In the genomic region with DNA sequence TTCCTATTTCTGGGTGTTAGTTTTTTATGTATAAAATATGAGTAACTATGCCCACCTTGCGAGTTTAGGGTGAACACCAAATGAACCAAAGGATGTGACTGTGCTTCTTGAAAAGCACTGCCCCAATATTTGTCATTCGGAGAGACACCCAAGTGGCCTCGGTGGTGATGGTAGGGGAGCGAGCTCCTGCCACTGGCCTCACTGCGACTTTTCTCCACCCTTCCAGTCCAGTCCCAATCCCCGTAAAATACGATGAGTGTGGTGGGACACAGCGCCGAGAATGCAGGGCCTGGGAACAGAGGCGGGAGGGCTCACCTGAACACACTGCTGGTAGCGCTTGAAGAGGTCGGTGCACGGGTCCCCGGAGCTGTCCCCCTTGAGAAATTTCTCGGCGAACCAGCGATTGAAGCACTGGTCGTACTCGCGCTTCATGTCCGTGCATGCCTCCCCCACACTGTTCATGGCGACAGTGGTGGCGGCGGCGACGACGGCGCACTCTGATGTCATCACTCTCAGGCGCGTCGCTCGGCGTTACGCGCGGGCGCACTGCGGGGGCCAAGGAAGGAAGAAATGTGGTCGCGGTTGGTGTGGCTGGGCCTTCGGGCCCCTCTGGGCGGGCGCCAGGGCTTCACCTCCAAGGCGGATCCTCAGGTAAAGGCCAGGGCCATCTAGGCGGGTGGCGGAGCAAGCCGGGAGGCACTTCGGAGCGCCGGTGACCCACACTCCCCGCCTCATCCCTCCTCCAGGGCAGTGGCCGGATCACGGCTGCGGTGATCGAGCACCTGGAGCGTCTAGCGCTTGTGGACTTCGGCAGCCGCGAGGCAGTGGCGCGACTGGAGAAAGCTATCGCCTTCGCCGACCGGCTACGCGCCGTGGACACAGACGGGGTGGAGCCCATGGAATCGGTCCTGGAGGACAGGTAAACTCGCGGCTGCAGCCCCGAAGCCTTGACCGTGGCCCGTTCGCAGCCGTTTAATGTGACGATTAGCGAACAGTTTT, we compare ENCODE assay signal across 1 cellular context.
TF ChIP-seq lines count a peak whose summit lies in the region.

A gene with protein sequence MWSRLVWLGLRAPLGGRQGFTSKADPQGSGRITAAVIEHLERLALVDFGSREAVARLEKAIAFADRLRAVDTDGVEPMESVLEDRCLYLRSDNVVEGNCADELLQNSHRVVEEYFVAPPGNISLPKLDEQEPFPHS (plus strand): TSS at position 534 of the 999 bp plus-strand sequence. CDS start 37 bp downstream, at position 571.
A gene (minus strand): TSS at position 474 of the 999 bp plus-strand sequence. CDS start 12 bp downstream, at position 462.

TF ChIP-seq in HepG2, 621 proteins besides CTCF, POLR2A, EP300 and RAD21 (continued from another document and continues in another):
- TF ChIP-seq YY1 (IDR thresholded peaks at IDR 0.05; ENCODE audit: insufficient read depth, insufficient replicate concordance, low read depth, low read length) (peak; percentile 92), PHF21A (CRISPR knock-in tag; IDR thresholded peaks at IDR 0.05) (peak; percentile 64), CEBPB (IDR thresholded peaks at IDR 0.05; ENCODE audit: borderline replicate concordance, low read depth, low read length) (peak; percentile 13; the same call in 1 of the 2 replicates), MBNL3 (CRISPR knock-in tag; conservative IDR thresholded peaks at IDR 0.05) (no peak), POGZ (CRISPR knock-in tag; IDR thresholded peaks at IDR 0.05) (peak; percentile 94), SP140L (CRISPR knock-in tag; IDR thresholded peaks at IDR 0.05; ENCODE audit: borderline replicate concordance) (no peak), SIX4 (CRISPR knock-in tag; IDR thresholded peaks at IDR 0.05) (peak; percentile 28; the same call in 1 of the 2 replicates), MYNN (CRISPR knock-in tag; IDR thresholded peaks at IDR 0.05; ENCODE audit: low read depth) (no peak), RARA (CRISPR knock-in tag; IDR thresholded peaks at IDR 0.05) (peak; percentile 56), ESRRA (CRISPR knock-in tag; IDR thresholded peaks at IDR 0.05; ENCODE audit: low read depth) (peak; percentile 76), NFYB (CRISPR knock-in tag; IDR thresholded peaks at IDR 0.05) (peak; percentile 26; the same call in 1 of the 2 replicates), U2AF2 (IDR thresholded peaks at IDR 0.05; ENCODE audit: low read depth, low read length) (no peak), DPF2 (CRISPR knock-in tag; IDR thresholded peaks at IDR 0.05; ENCODE audit: borderline replicate concordance, low read depth) (0 out of 2 replicates have a peak, but pooled peaks have one; percentile 14), JUND (CRISPR knock-in tag; IDR thresholded peaks at IDR 0.05) (peak; percentile 16; the same call in 1 of the 2 replicates), CBFB (CRISPR knock-in tag; IDR thresholded peaks at IDR 0.05) (peak; percentile 94), ZNF501 (CRISPR knock-in tag; IDR thresholded peaks at IDR 0.05) (peak; percentile 81), ZNF788 (CRISPR knock-in tag; IDR thresholded peaks at IDR 0.05; ENCODE audit: borderline replicate concordance) (peak; percentile 95; the same call in 1 of the 2 replicates), CC2D1A (CRISPR knock-in tag; IDR thresholded peaks at IDR 0.05) (no peak), MBD4 (IDR thresholded peaks at IDR 0.05; ENCODE audit: borderline replicate concordance, low read length) (no peak), ZMAT3 (CRISPR knock-in tag; conservative IDR thresholded peaks at IDR 0.05) (no peak; the same call in 1 of the 2 replicates), AGO2 (optimal IDR thresholded peaks at IDR 0.05; ENCODE audit: low read depth, low read length) (peak; percentile 90), IKZF1 (IDR thresholded peaks at IDR 0.05) (no peak), ZNF350 (CRISPR knock-in tag; IDR thresholded peaks at IDR 0.05; ENCODE audit: borderline replicate concordance, low read depth) (peak; percentile 97), ZNF30 (CRISPR knock-in tag; IDR thresholded peaks at IDR 0.05) (no peak), ZNF451 (CRISPR knock-in tag; IDR thresholded peaks at IDR 0.05) (peak; percentile 65; the same call in 1 of the 2 replicates), ZNF264 (CRISPR knock-in tag; IDR thresholded peaks at IDR 0.05) (0 out of 2 replicates have a peak, but pooled peaks have one; percentile 49), ZNF644 (CRISPR knock-in tag; IDR thresholded peaks at IDR 0.05; ENCODE audit: low read depth) (no peak), ZNF282 (IDR thresholded peaks at IDR 0.05; ENCODE audit: partially characterized antibody) (no peak), ARHGAP35 (CRISPR knock-in tag; IDR thresholded peaks at IDR 0.05; ENCODE audit: borderline replicate concordance) (peak; percentile 58; the same call in 1 of the 2 replicates), NR2C2 (CRISPR knock-in tag; IDR thresholded peaks at IDR 0.05; ENCODE audit: borderline replicate concordance) (peak; percentile 84), HMG20A (CRISPR knock-in tag; IDR thresholded peaks at IDR 0.05; ENCODE audit: borderline replicate concordance) (peak; percentile 39; the same call in 1 of the 2 replicates), ZBTB1 (CRISPR knock-in tag; IDR thresholded peaks at IDR 0.05; ENCODE audit: borderline replicate concordance) (no peak), ZIK1 (CRISPR knock-in tag; IDR thresholded peaks at IDR 0.05; ENCODE audit: borderline replicate concordance, low read depth) (peak; percentile 94)
- TF ChIP-seq, protein P1, sequence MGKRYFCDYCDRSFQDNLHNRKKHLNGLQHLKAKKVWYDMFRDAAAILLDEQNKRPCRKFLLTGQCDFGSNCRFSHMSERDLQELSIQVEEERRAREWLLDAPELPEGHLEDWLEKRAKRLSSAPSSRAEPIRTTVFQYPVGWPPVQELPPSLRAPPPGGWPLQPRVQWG (CRISPR knock-in tag; IDR thresholded peaks at IDR 0.05; ENCODE audit: borderline replicate concordance, low read depth) = no peak
- TF ChIP-seq, protein P2, sequence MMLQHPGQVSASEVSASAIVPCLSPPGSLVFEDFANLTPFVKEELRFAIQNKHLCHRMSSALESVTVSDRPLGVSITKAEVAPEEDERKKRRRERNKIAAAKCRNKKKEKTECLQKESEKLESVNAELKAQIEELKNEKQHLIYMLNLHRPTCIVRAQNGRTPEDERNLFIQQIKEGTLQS (CRISPR knock-in tag; IDR thresholded peaks at IDR 0.05) = peak; percentile 81
- TF ChIP-seq, protein P3, sequence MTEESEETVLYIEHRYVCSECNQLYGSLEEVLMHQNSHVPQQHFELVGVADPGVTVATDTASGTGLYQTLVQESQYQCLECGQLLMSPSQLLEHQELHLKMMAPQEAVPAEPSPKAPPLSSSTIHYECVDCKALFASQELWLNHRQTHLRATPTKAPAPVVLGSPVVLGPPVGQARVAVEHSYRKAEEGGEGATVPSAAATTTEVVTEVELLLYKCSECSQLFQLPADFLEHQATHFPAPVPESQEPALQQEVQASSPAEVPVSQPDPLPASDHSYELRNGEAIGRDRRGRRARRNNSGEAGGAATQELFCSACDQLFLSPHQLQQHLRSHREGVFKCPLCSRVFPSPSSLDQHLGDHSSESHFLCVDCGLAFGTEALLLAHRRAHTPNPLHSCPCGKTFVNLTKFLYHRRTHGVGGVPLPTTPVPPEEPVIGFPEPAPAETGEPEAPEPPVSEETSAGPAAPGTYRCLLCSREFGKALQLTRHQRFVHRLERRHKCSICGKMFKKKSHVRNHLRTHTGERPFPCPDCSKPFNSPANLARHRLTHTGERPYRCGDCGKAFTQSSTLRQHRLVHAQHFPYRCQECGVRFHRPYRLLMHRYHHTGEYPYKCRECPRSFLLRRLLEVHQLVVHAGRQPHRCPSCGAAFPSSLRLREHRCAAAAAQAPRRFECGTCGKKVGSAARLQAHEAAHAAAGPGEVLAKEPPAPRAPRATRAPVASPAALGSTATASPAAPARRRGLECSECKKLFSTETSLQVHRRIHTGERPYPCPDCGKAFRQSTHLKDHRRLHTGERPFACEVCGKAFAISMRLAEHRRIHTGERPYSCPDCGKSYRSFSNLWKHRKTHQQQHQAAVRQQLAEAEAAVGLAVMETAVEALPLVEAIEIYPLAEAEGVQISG (CRISPR knock-in tag; IDR thresholded peaks at IDR 0.05) = peak; percentile 95
- TF ChIP-seq, protein P4, sequence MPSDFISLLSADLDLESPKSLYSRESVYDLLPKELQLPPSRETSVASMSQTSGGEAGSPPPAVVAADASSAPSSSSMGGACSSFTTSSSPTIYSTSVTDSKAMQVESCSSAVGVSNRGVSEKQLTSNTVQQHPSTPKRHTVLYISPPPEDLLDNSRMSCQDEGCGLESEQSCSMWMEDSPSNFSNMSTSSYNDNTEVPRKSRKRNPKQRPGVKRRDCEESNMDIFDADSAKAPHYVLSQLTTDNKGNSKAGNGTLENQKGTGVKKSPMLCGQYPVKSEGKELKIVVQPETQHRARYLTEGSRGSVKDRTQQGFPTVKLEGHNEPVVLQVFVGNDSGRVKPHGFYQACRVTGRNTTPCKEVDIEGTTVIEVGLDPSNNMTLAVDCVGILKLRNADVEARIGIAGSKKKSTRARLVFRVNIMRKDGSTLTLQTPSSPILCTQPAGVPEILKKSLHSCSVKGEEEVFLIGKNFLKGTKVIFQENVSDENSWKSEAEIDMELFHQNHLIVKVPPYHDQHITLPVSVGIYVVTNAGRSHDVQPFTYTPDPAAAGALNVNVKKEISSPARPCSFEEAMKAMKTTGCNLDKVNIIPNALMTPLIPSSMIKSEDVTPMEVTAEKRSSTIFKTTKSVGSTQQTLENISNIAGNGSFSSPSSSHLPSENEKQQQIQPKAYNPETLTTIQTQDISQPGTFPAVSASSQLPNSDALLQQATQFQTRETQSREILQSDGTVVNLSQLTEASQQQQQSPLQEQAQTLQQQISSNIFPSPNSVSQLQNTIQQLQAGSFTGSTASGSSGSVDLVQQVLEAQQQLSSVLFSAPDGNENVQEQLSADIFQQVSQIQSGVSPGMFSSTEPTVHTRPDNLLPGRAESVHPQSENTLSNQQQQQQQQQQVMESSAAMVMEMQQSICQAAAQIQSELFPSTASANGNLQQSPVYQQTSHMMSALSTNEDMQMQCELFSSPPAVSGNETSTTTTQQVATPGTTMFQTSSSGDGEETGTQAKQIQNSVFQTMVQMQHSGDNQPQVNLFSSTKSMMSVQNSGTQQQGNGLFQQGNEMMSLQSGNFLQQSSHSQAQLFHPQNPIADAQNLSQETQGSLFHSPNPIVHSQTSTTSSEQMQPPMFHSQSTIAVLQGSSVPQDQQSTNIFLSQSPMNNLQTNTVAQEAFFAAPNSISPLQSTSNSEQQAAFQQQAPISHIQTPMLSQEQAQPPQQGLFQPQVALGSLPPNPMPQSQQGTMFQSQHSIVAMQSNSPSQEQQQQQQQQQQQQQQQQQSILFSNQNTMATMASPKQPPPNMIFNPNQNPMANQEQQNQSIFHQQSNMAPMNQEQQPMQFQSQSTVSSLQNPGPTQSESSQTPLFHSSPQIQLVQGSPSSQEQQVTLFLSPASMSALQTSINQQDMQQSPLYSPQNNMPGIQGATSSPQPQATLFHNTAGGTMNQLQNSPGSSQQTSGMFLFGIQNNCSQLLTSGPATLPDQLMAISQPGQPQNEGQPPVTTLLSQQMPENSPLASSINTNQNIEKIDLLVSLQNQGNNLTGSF (CRISPR knock-in tag; IDR thresholded peaks at IDR 0.05) = no peak; the same call in 1 of the 2 replicates
- TF ChIP-seq, protein P5, sequence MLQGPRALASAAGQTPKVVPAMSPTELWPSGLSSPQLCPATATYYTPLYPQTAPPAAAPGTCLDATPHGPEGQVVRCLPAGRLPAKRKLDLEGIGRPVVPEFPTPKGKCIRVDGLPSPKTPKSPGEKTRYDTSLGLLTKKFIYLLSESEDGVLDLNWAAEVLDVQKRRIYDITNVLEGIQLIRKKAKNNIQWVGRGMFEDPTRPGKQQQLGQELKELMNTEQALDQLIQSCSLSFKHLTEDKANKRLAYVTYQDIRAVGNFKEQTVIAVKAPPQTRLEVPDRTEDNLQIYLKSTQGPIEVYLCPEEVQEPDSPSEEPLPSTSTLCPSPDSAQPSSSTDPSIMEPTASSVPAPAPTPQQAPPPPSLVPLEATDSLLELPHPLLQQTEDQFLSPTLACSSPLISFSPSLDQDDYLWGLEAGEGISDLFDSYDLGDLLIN (CRISPR knock-in tag; IDR thresholded peaks at IDR 0.05; ENCODE audit: borderline replicate concordance) = no peak
- TF ChIP-seq, protein P6, sequence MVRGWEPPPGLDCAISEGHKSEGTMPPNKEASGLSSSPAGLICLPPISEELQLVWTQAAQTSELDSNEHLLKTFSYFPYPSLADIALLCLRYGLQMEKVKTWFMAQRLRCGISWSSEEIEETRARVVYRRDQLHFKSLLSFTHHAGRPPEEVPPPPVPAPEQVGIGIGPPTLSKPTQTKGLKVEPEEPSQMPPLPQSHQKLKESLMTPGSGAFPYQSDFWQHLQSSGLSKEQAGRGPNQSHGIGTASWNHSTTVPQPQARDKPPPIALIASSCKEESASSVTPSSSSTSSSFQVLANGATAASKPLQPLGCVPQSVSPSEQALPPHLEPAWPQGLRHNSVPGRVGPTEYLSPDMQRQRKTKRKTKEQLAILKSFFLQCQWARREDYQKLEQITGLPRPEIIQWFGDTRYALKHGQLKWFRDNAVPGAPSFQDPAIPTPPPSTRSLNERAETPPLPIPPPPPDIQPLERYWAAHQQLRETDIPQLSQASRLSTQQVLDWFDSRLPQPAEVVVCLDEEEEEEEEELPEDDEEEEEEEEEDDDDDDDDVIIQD (CRISPR knock-in tag; IDR thresholded peaks at IDR 0.05; ENCODE audit: low read depth) = peak; percentile 64; the same call in 1 of the 2 replicates
- TF ChIP-seq, protein P7, sequence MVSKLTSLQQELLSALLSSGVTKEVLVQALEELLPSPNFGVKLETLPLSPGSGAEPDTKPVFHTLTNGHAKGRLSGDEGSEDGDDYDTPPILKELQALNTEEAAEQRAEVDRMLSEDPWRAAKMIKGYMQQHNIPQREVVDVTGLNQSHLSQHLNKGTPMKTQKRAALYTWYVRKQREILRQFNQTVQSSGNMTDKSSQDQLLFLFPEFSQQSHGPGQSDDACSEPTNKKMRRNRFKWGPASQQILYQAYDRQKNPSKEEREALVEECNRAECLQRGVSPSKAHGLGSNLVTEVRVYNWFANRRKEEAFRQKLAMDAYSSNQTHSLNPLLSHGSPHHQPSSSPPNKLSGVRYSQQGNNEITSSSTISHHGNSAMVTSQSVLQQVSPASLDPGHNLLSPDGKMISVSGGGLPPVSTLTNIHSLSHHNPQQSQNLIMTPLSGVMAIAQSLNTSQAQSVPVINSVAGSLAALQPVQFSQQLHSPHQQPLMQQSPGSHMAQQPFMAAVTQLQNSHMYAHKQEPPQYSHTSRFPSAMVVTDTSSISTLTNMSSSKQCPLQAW (CRISPR knock-in tag; IDR thresholded peaks at IDR 0.05) = peak; percentile 61
- TF ChIP-seq, protein P8, sequence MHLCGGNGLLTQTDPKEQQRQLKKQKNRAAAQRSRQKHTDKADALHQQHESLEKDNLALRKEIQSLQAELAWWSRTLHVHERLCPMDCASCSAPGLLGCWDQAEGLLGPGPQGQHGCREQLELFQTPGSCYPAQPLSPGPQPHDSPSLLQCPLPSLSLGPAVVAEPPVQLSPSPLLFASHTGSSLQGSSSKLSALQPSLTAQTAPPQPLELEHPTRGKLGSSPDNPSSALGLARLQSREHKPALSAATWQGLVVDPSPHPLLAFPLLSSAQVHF (CRISPR knock-in tag; IDR thresholded peaks at IDR 0.05) = peak; percentile 33; the same call in 1 of the 2 replicates
- TF ChIP-seq, protein P9, sequence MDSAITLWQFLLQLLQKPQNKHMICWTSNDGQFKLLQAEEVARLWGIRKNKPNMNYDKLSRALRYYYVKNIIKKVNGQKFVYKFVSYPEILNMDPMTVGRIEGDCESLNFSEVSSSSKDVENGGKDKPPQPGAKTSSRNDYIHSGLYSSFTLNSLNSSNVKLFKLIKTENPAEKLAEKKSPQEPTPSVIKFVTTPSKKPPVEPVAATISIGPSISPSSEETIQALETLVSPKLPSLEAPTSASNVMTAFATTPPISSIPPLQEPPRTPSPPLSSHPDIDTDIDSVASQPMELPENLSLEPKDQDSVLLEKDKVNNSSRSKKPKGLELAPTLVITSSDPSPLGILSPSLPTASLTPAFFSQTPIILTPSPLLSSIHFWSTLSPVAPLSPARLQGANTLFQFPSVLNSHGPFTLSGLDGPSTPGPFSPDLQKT (CRISPR knock-in tag; IDR thresholded peaks at IDR 0.05; ENCODE audit: borderline replicate concordance) = 0 out of 2 replicates have a peak, but pooled peaks have one; percentile 14
